16 cellular contexts compared by ENCODE assay signal in genomic region chr7:41492603-41493002, GRCh38.
A peak's percentile ranks its signal among the peaks of the same experiment; 100 is the strongest.
DNase-seq lines count a peak whose midpoint lies in the region; ATAC-seq and TF ChIP-seq lines count a peak whose summit lies in the region.
"Had no signal": no experiment of that assay in that cellular context is flagged by ENCODE, and none has a peak within 500 bp of the region (broad histone marks: within the 10 kb centered on the region; RNA-seq: fewer than 3 reads in every experiment).

No MANE protein-coding gene starts in this region.

- H3K4me3 Mint-ChIP-seq in activated naive CD4-positive, alpha-beta T cell treated with anti-CD3 and anti-CD28 coated beads for 36 hours, result no peak overlapping the region
- H3K4me3 Mint-ChIP-seq in CD14-positive monocyte, result no peak overlapping the region
- H3K4me3 Mint-ChIP-seq: CD4-positive, CD25-positive, alpha-beta regulatory T cell; CD8-positive, alpha-beta T cell; HFFc6 had no signal

- H2BK120ac ChIP-seq in IMR-90 (ENCODE audit: low read depth, low read length) (peak overlapping the region; percentile 93; the same call in 1 of the 2 replicates), neuronal stem cell (ENCODE audit: low read depth, low read length) (no peak overlapping the region)

- H3K4me1 Mint-ChIP-seq in activated naive CD4-positive, alpha-beta T cell treated with anti-CD3 and anti-CD28 coated beads for 36 hours (ENCODE audit: low read depth), result no peaks in the 10 kb centered on the region
- no peaks in the 10 kb centered on the region for H3K4me1 Mint-ChIP-seq in CD14-positive monocyte
- H3K4me1 Mint-ChIP-seq: CD4-positive, CD25-positive, alpha-beta regulatory T cell had no signal

- no TSS peak for BruUV-seq in IMR-90 (replicated peaks; lab: Mats Ljungman, UMichigan)

- POLR2A ChIA-PET in IMR-90 (lab: Charles Lee; ENCODE audit: unreplicated experiment), result no interaction called here

- no peaks in the 10 kb centered on the region for H3K9me3 Mint-ChIP-seq in activated naive CD4-positive, alpha-beta T cell treated with anti-CD3 and anti-CD28 coated beads for 36 hours
- H3K9me3 Mint-ChIP-seq in CD14-positive monocyte, result peaks cover 0 to 5% (median 2%) of the 10 kb centered on the region in 7 donors
- H3K9me3 Mint-ChIP-seq: HFFc6 had no signal

- H3K18ac ChIP-seq in IMR-90 (ENCODE audit: low read depth, low read length) (no peak overlapping the region; the same call in 1 of the 2 replicates), neuronal stem cell (ENCODE audit: low read length) (no peak overlapping the region)

- H3K4me1 ChIP-seq in IMR-90 (ENCODE audit: control insufficient read depth, insufficient read depth, low read length) (peaks cover 14% of the 10 kb centered on the region), neuronal stem cell (ENCODE audit: control insufficient read depth in 2 of 2, insufficient read depth in 1 of 2, low read depth in 1 of 2, low read length in 2 of 2) (peaks cover 0 to 4% of the 10 kb centered on the region in 2 donors), testis (no peaks in the 10 kb centered on the region)
- H3K4me1 ChIP-seq: Caco-2, HAP-1 had no signal

- H4K8ac ChIP-seq in IMR-90 (ENCODE audit: low read depth in 2 of 2, low read length in 2 of 2) (peak overlapping the region in 1 of 2 experiments; percentile 34; a peak in 1 of 4 replicates), neuronal stem cell (ENCODE audit: low read depth, low read length) (no peak overlapping the region)

- DNase-seq in IMR-90 (no peak), choroid plexus epithelial cell (ENCODE audit: low read depth) (peak; percentile 35), neuronal stem cell (ENCODE audit: low spot score) (no peak), testis (peak; percentile 50), NAMALWA (ENCODE audit: low spot score) (no peak), cortex of kidney (lab: John Stamatoyannopoulos, UW) (no peak), CD14-positive monocyte (ENCODE audit: low spot score) (no peak)
- no peak for DNase-seq in activated naive CD4-positive, alpha-beta T cell treated with anti-CD3 and anti-CD28 coated beads for 36 hours
- DNase-seq: C1 segment of cervical spinal cord; Caco-2; CD4-positive, CD25-positive, alpha-beta regulatory T cell; CD8-positive, alpha-beta T cell; DND-41; GOT3; HFFc6 had no signal

- H3K36me3 ChIP-seq in IMR-90 (ENCODE audit: control insufficient read depth, insufficient read depth, low read length), result no peaks in the 10 kb centered on the region
- H3K36me3 ChIP-seq in neuronal stem cell (replicated peaks in 1 of 2; ENCODE audit: control insufficient read depth in 2 of 2, insufficient read depth in 2 of 2, low read length in 2 of 2), result no peaks in the 10 kb centered on the region
- no peaks in the 10 kb centered on the region for H3K36me3 ChIP-seq in testis (ENCODE audit: low read depth, missing control alignments)
- H3K36me3 ChIP-seq: HAP-1 had no signal

- TF ChIP-seq CTCF in IMR-90 (conservative IDR thresholded peaks at IDR 0.05; ENCODE audit: low read depth, low read length) (no peak), choroid plexus epithelial cell (conservative IDR thresholded peaks at IDR 0.05; ENCODE audit: low read depth, low read length) (no peak), testis (IDR thresholded peaks at IDR 0.05) (no peak), CD14-positive monocyte (IDR thresholded peaks at IDR 0.05) (no peak)

- in situ Hi-C loops in IMR-90 (cut with MboI; ENCODE audit: low sequenced_read_pairs), result no loop called here

- H2BK15ac ChIP-seq in IMR-90 (ENCODE audit: low read depth, low read length) (peak overlapping the region; percentile 48; the same call in 1 of the 3 replicates), neuronal stem cell (ENCODE audit: low read length) (no peak overlapping the region)

- no peak overlapping the region for H3K4me3 ChIP-seq in IMR-90 (ENCODE audit: insufficient read depth, low read depth, low read length)
- H3K4me3 ChIP-seq in choroid plexus epithelial cell (ENCODE audit: low read depth, low read length), result no peak overlapping the region
- no peak overlapping the region for H3K4me3 ChIP-seq in neuronal stem cell (ENCODE audit: low read length in 2 of 2)
- no peak overlapping the region for H3K4me3 ChIP-seq in testis
- H3K4me3 ChIP-seq: HAP-1 had no signal

- 0 out of 2 replicates have a peak overlapping the region, but pooled peaks have one; percentile 31 for H3K23ac ChIP-seq in IMR-90 (ENCODE audit: low read depth, low read length)
- no peak overlapping the region for H3K23ac ChIP-seq in neuronal stem cell (ENCODE audit: low read depth, low read length, poor library complexity)

- no peak overlapping the region for H2AK9ac ChIP-seq in IMR-90 (replicated peaks; ENCODE audit: low read depth, low read length, poor library complexity)

- H3K27me3 Mint-ChIP-seq in activated naive CD4-positive, alpha-beta T cell treated with anti-CD3 and anti-CD28 coated beads for 36 hours (ENCODE audit: low read depth), result no peaks in the 10 kb centered on the region
- H3K27me3 Mint-ChIP-seq in CD14-positive monocyte (ENCODE audit: low read depth in 3 of 3), result no peaks in the 10 kb centered on the region
- H3K27me3 Mint-ChIP-seq: CD4-positive, CD25-positive, alpha-beta regulatory T cell had no signal

- no peak overlapping the region for H2BK12ac ChIP-seq in neuronal stem cell (ENCODE audit: low read length)

- peak overlapping the region; percentile 8; the same call in 1 of the 2 replicates for H4K91ac ChIP-seq in IMR-90 (ENCODE audit: insufficient read depth, low read depth, low read length)
- H4K91ac ChIP-seq in neuronal stem cell (ENCODE audit: low read depth, low read length, poor library complexity), result no peak overlapping the region

- H3K4ac ChIP-seq in IMR-90 (ENCODE audit: low read depth, low read length), result peak overlapping the region; percentile 6
- H3K4ac ChIP-seq in neuronal stem cell (ENCODE audit: low read length), result no peak overlapping the region

- H3K27ac Mint-ChIP-seq in activated naive CD4-positive, alpha-beta T cell treated with anti-CD3 and anti-CD28 coated beads for 36 hours, result no peak overlapping the region
- H3K27ac Mint-ChIP-seq in CD14-positive monocyte, result no peak overlapping the region
- H3K27ac Mint-ChIP-seq: CD4-positive, CD25-positive, alpha-beta regulatory T cell; CD8-positive, alpha-beta T cell; HFFc6 had no signal

- intact Hi-C loops in IMR-90 (cut with micrococcal nuclease) (loop anchor here (5.0 kb wide), 1 partner anchor 205 kb away; no protein-coding TSS in a partner anchor), testis (cut with DNase I; ENCODE audit: low total_unique reads) (no loop called here), CD14-positive monocyte (cut with micrococcal nuclease) (no loop called here)
- intact Hi-C loops in activated naive CD4-positive, alpha-beta T cell treated with anti-CD3 and anti-CD28 coated beads for 36 hours (cut with micrococcal nuclease), result no loop called here

- peak overlapping the region; percentile 17; the same call in 1 of the 2 replicates for H3K14ac ChIP-seq in IMR-90 (replicated peaks; ENCODE audit: low read depth, low read length)
- H3K14ac ChIP-seq in neuronal stem cell (ENCODE audit: low read length), result no peak overlapping the region

- H3K79me1 ChIP-seq in IMR-90 (ENCODE audit: low read depth in 1 of 2, low read length in 2 of 2) (no peaks in the 10 kb centered on the region; a peak in 1 of 4 replicates), neuronal stem cell (ENCODE audit: low read depth, low read length) (no peaks in the 10 kb centered on the region)

- dilution Hi-C loops in IMR-90 (cut with HindIII; ENCODE audit: low sequenced_read_pairs, unreplicated experiment), result no loop called here

- H3K27me3 ChIP-seq in IMR-90 (ENCODE audit: control insufficient read depth, insufficient read depth, low read length), result no peaks in the 10 kb centered on the region
- no peaks in the 10 kb centered on the region for H3K27me3 ChIP-seq in neuronal stem cell (ENCODE audit: control insufficient read depth in 3 of 3, insufficient read depth in 3 of 3, low read depth in 1 of 3, low read length in 3 of 3)
- H3K27me3 ChIP-seq in testis, result no peaks in the 10 kb centered on the region

- peak overlapping the region; percentile 38; the same call in 1 of the 2 replicates for H2BK20ac ChIP-seq in IMR-90 (ENCODE audit: low read depth, low read length)

- H3K56ac ChIP-seq in IMR-90 (ENCODE audit: extremely low read depth, insufficient read depth, low read length), result no peak overlapping the region; the same call in 1 of the 2 replicates

- no peak for TF ChIP-seq RAD21 in IMR-90 (IDR thresholded peaks at IDR 0.05; ENCODE audit: low read length)

- H3K36me3 Mint-ChIP-seq in activated naive CD4-positive, alpha-beta T cell treated with anti-CD3 and anti-CD28 coated beads for 36 hours (ENCODE audit: low read depth), result no peaks in the 10 kb centered on the region
- no peaks in the 10 kb centered on the region for H3K36me3 Mint-ChIP-seq in CD14-positive monocyte
- H3K36me3 Mint-ChIP-seq: CD4-positive, CD25-positive, alpha-beta regulatory T cell; CD8-positive, alpha-beta T cell had no signal

- H3K9me1 ChIP-seq in IMR-90 (ENCODE audit: insufficient read depth, low read length), result peaks cover 13% of the 10 kb centered on the region; the same call in 1 of the 2 replicates

- CTCF ChIA-PET in IMR-90 (lab: Yijun Ruan, JAX), result no interaction called here
- CTCF ChIA-PET in activated naive CD4-positive, alpha-beta T cell treated with anti-CD3 and anti-CD28 coated beads for 36 hours (lab: Charles Lee), result no interaction called here

- 0 out of 2 replicates have a peak overlapping the region, but pooled peaks have one; percentile 19 for H2AK5ac ChIP-seq in IMR-90 (ENCODE audit: low read depth, low read length)
- no peak overlapping the region for H2AK5ac ChIP-seq in neuronal stem cell (ENCODE audit: low read depth, low read length)

- H3K4me2 ChIP-seq in IMR-90 (ENCODE audit: low read depth, low read length), result no peak overlapping the region
- H3K4me2 ChIP-seq in neuronal stem cell (ENCODE audit: insufficient read depth, low read length, poor library complexity, severe bottlenecking), result no peak overlapping the region

- no peak overlapping the region for H2BK5ac ChIP-seq in IMR-90 (ENCODE audit: low read depth, low read length, poor library complexity, severe bottlenecking)
- H2BK5ac ChIP-seq in neuronal stem cell (ENCODE audit: low read length), result no peak overlapping the region

- no peak overlapping the region; the same call in 1 of the 2 replicates for H4K5ac ChIP-seq in IMR-90 (ENCODE audit: low read depth, low read length)

- TF ChIP-seq POLR2A in IMR-90 (IDR thresholded peaks at IDR 0.05; ENCODE audit: low read depth, low read length), result no peak
- TF ChIP-seq POLR2A in testis (IDR thresholded peaks at IDR 0.05), result no peak

- H2AFZ ChIP-seq in IMR-90 (replicated peaks; ENCODE audit: low read length, poor library complexity) (peak overlapping the region; percentile 23), neuronal stem cell (ENCODE audit: low read length) (peak overlapping the region; percentile 48)

- H3K9ac ChIP-seq in IMR-90 (ENCODE audit: low read depth, low read length) (no peak overlapping the region), neuronal stem cell (ENCODE audit: low read depth, low read length, poor library complexity) (no peak overlapping the region)

- H3K27ac ChIP-seq in IMR-90 (ENCODE audit: insufficient read depth, low read length) (no peak overlapping the region), neuronal stem cell (replicated peaks; ENCODE audit: low read length) (no peak overlapping the region), testis (no peak overlapping the region)

- no CpG with 5 or more reads among the region's 4 CpGs for WGBS in IMR-90 (ENCODE audit: extremely low coverage in 2 of 2, insufficient read length in 1 of 2), 2 experiments
- WGBS in neuronal stem cell (ENCODE audit: extremely low coverage in 2 of 2, insufficient read length in 2 of 2, insufficient replicate concordance in 1 of 2), 2 donors, result no CpG with 5 or more reads among the region's 4 CpGs
- 50 to 51% methylated on average over 4 of the region's 4 CpGs for WGBS in testis, 2 donors

- no peaks in the 10 kb centered on the region for H4K20me1 ChIP-seq in IMR-90 (ENCODE audit: insufficient read depth, low read length)

- H3K9me3 ChIP-seq in IMR-90 (ENCODE audit: control insufficient read depth, insufficient read depth, low read length) (no peaks in the 10 kb centered on the region), neuronal stem cell (replicated peaks in 1 of 2; ENCODE audit: control insufficient read depth in 2 of 2, insufficient read depth in 1 of 2, low read depth in 1 of 2, low read length in 2 of 2) (no peaks in the 10 kb centered on the region), testis (no peaks in the 10 kb centered on the region)
- H3K9me3 ChIP-seq: Caco-2, HAP-1 had no signal

- ATAC-seq in IMR-90 (ENCODE audit: low read depth), result peak; percentile 43; the same call in 1 of the 2 replicates
- ATAC-seq: CD8-positive, alpha-beta T cell had no signal

Comparison
In these comparisons a context has a peak if more than half of its experiments do, and no peak if none do; other contexts are left out.
1. DNase-seq: peak in choroid plexus epithelial cell (single experiment) and testis (single experiment); none in IMR-90 (single experiment), neuronal stem cell (single experiment), NAMALWA (single experiment), cortex of kidney (single experiment), activated naive CD4-positive, alpha-beta T cell treated with anti-CD3 and anti-CD28 coated beads for 36 hours (single experiment) and CD14-positive monocyte (single experiment).